Comparison of ENCODE assay signal across 34 cellular contexts in genomic region chr17:82926716-82927115, GRCh38.
DNase-seq lines count a peak whose midpoint lies in the region; ATAC-seq, FAIRE-seq and TF ChIP-seq lines count a peak whose summit lies in the region.
"Had no signal": no experiment of that assay in that cellular context is flagged by ENCODE, and none has a peak within 500 bp of the region (broad histone marks: within the 10 kb centered on the region; RNA-seq: fewer than 3 reads in every experiment).

No MANE protein-coding gene starts in this region.

- no peaks in the 10 kb centered on the region for H3K79me2 ChIP-seq in smooth muscle cell (ENCODE audit: low read depth)

- H2BK12ac ChIP-seq in neuronal stem cell (ENCODE audit: low read length): no peak overlapping the region

- H3K27me3 ChIP-seq in neuronal stem cell (ENCODE audit: control insufficient read depth in 3 of 3, insufficient read depth in 3 of 3, low read depth in 1 of 3, low read length in 3 of 3): no peaks in the 10 kb centered on the region
- no peaks in the 10 kb centered on the region for H3K27me3 ChIP-seq in aorta (ENCODE audit: control insufficient read depth in 1 of 2, insufficient read depth in 2 of 2, low read length in 1 of 2)
- no peaks in the 10 kb centered on the region for H3K27me3 ChIP-seq in smooth muscle cell (ENCODE audit: low read depth)
- H3K27me3 ChIP-seq: SJCRH30 had no signal

- FAIRE-seq in kidney (lab: Jason Lieb, UNC): no peak
- FAIRE-seq: A549, GM12878, H1 had no signal

- H3K4ac ChIP-seq in neuronal stem cell (ENCODE audit: low read length): no peak overlapping the region

- no peak for DNase-seq in stimulated activated naive CD8-positive, alpha-beta T cell treated with anti-CD3 and anti-CD28 coated beads, Interleukin-15, amount 100 ng/mL, for 72 hours
- no peak for DNase-seq in stimulated activated naive CD8-positive, alpha-beta T cell treated with anti-CD3 and anti-CD28 coated beads, Interleukin-15, Interleukin-2, amounts not matched to agents 100 U/mL and 50 U/mL, for 24 hours
- DNase-seq in kidney (peak; percentile 59), neuronal stem cell (ENCODE audit: low spot score) (no peak), aorta (peak; percentile 40 to 49), progenitor cell of endocrine pancreas (ENCODE audit: low spot score, unreplicated experiment) (no peak), smooth muscle cell (lab: John Stamatoyannopoulos, UW; ENCODE audit: unreplicated experiment) (no peak), D341Med (ENCODE audit: low spot score) (no peak)
- DNase-seq: AML-193; Caco-2; CD8-positive, alpha-beta T cell; DMS 273 treated with DMSO at 0.1 percent for 48 hours; DMS79; EL; GDM1; NCI-H1092 treated with DMSO at 0.1 percent for 48 hours; NCI-H1436; NCI-H187; NCI-H2081 treated with DMSO at 0.1 percent for 48 hours; NCI-H2171 treated with DMSO at 0.1 percent for 48 hours; NCI-H446; NCI-H524 treated with DMSO at 0.1 percent for 48 hours; NCI-H82; NK-92 treated with Interleukin-12 subunit alpha and Interleukin-12 subunit beta, amount 100 ng/mL, for 24 hours; PC-3; SJCRH30 had no signal

- H4K20me1 ChIP-seq in smooth muscle cell (ENCODE audit: low read depth): no peaks in the 10 kb centered on the region

- no peaks in the 10 kb centered on the region for H3K9me3 ChIP-seq in kidney (ENCODE audit: control insufficient read depth in 1 of 2, low read length in 2 of 2)
- no peaks in the 10 kb centered on the region for H3K9me3 ChIP-seq in neuronal stem cell (replicated peaks in 1 of 2; ENCODE audit: control insufficient read depth in 2 of 2, insufficient read depth in 1 of 2, low read depth in 1 of 2, low read length in 2 of 2)
- no peaks in the 10 kb centered on the region for H3K9me3 ChIP-seq in aorta (ENCODE audit: control insufficient read depth, low read length)
- no peaks in the 10 kb centered on the region for H3K9me3 ChIP-seq in smooth muscle cell (replicated peaks; ENCODE audit: low read depth)
- H3K9me3 ChIP-seq: A549, Caco-2, SJCRH30 had no signal

- H3K9ac ChIP-seq in kidney (ENCODE audit: low read length in 2 of 2) (no peak overlapping the region), neuronal stem cell (ENCODE audit: low read depth, low read length, poor library complexity) (no peak overlapping the region), smooth muscle cell (ENCODE audit: low read depth) (no peak overlapping the region)
- H3K9ac ChIP-seq: KMS-11 had no signal

- H2AK5ac ChIP-seq in neuronal stem cell (ENCODE audit: low read depth, low read length): no peak overlapping the region

- H3K18ac ChIP-seq in neuronal stem cell (ENCODE audit: low read length): no peak overlapping the region

- no peak overlapping the region for H2BK5ac ChIP-seq in neuronal stem cell (ENCODE audit: low read length)

- no peak overlapping the region for H3K27ac ChIP-seq in kidney (ENCODE audit: low read depth in 2 of 2, low read length in 2 of 2)
- H3K27ac ChIP-seq in neuronal stem cell (replicated peaks; ENCODE audit: low read length): no peak overlapping the region
- no peak overlapping the region for H3K27ac ChIP-seq in aorta (ENCODE audit: low read depth in 1 of 2, low read length in 2 of 2)
- H3K27ac ChIP-seq in smooth muscle cell (ENCODE audit: low read depth): no peak overlapping the region
- H3K27ac ChIP-seq: A549, C4-2B, KMS-11, SJCRH30 had no signal

- no peak overlapping the region for H2BK120ac ChIP-seq in neuronal stem cell (ENCODE audit: low read depth, low read length)

- H3K79me1 ChIP-seq in neuronal stem cell (ENCODE audit: low read depth, low read length): peaks cover 8% of the 10 kb centered on the region

- no peak overlapping the region for H3K4me3 ChIP-seq in kidney (ENCODE audit: low read length in 2 of 2)
- H3K4me3 ChIP-seq in neuronal stem cell (ENCODE audit: low read length in 2 of 2): no peak overlapping the region
- no peak overlapping the region for H3K4me3 ChIP-seq in aorta (ENCODE audit: low read length in 2 of 2)
- H3K4me3 ChIP-seq in smooth muscle cell: no peak overlapping the region
- H3K4me3 ChIP-seq: A549, GM12878, SJCRH30 had no signal

- H3K14ac ChIP-seq in neuronal stem cell (ENCODE audit: low read length): no peak overlapping the region

- H3K4me1 ChIP-seq in kidney (ENCODE audit: control insufficient read depth in 1 of 2, insufficient read depth in 1 of 2, low read depth in 1 of 2, low read length in 2 of 2) (no peaks in the 10 kb centered on the region), neuronal stem cell (ENCODE audit: control insufficient read depth in 2 of 2, insufficient read depth in 1 of 2, low read depth in 1 of 2, low read length in 2 of 2) (no peaks in the 10 kb centered on the region), aorta (ENCODE audit: control insufficient read depth in 1 of 2, insufficient read depth in 2 of 2, low read length in 2 of 2) (no peaks in the 10 kb centered on the region), smooth muscle cell (ENCODE audit: low read depth) (no peaks in the 10 kb centered on the region)

- no peak overlapping the region for H3K4me2 ChIP-seq in neuronal stem cell (ENCODE audit: insufficient read depth, low read length, poor library complexity, severe bottlenecking)
- no peak overlapping the region for H3K4me2 ChIP-seq in smooth muscle cell
- H3K4me2 ChIP-seq: A549, KMS-11 had no signal

- no CpG with 5 or more reads among the region's 18 CpGs for WGBS in neuronal stem cell (ENCODE audit: extremely low coverage in 2 of 2, insufficient read length in 2 of 2, insufficient replicate concordance in 1 of 2), 2 donors
- WGBS in aorta, 2 donors: 90 to 92% methylated on average over 18 of the region's 18 CpGs
- WGBS in smooth muscle cell (ENCODE audit: low lambda C conversion rate): 98% methylated on average over 13 of the region's 18 CpGs

- H3K36me3 Mint-ChIP-seq in progenitor cell of endocrine pancreas (ENCODE audit: insufficient read depth): peaks cover 20% of the 10 kb centered on the region

- H3K23ac ChIP-seq in neuronal stem cell (ENCODE audit: low read depth, low read length, poor library complexity): peak overlapping the region; percentile 20

- intact Hi-C loops in kidney (cut with DNase I): no loop called here
- intact Hi-C loops in aorta (cut with DNase I): no loop called here

- H3K27me3 Mint-ChIP-seq in stimulated activated naive CD8-positive, alpha-beta T cell treated with anti-CD3 and anti-CD28 coated beads, Interleukin-15, amount 100 ng/mL, for 72 hours: no peaks in the 10 kb centered on the region
- H3K27me3 Mint-ChIP-seq in progenitor cell of endocrine pancreas: no peaks in the 10 kb centered on the region
- H3K27me3 Mint-ChIP-seq: IgD-negative memory B cell had no signal

- H2BK15ac ChIP-seq in neuronal stem cell (ENCODE audit: low read length): no peak overlapping the region

- no peak for TF ChIP-seq CTCF in kidney (IDR thresholded peaks at IDR 0.05; ENCODE audit: borderline replicate concordance, extremely low read depth, insufficient read depth)
- TF ChIP-seq CTCF in progenitor cell of endocrine pancreas (IDR thresholded peaks at IDR 0.05; ENCODE audit: unreplicated experiment): no peak
- no peak for TF ChIP-seq CTCF in smooth muscle cell (IDR thresholded peaks at IDR 0.05; ENCODE audit: borderline replicate concordance, insufficient read depth, poor library complexity, severe bottlenecking)

- peaks cover 17 to 20% of the 10 kb centered on the region in 2 donors for H3K36me3 ChIP-seq in kidney (ENCODE audit: control insufficient read depth in 1 of 2, insufficient read depth in 2 of 2, low read length in 2 of 2)
- peaks cover 51 to 95% of the 10 kb centered on the region in 2 donors for H3K36me3 ChIP-seq in neuronal stem cell (replicated peaks in 1 of 2; ENCODE audit: control insufficient read depth in 2 of 2, insufficient read depth in 2 of 2, low read length in 2 of 2)
- H3K36me3 ChIP-seq in aorta (ENCODE audit: control insufficient read depth in 1 of 2, insufficient read depth in 2 of 2, low read length in 1 of 2): peaks cover 0 to 4% of the 10 kb centered on the region in 2 donors
- H3K36me3 ChIP-seq in smooth muscle cell (ENCODE audit: low read depth): no peaks in the 10 kb centered on the region

- H2AFZ ChIP-seq in neuronal stem cell (ENCODE audit: low read length): no peak overlapping the region
- H2AFZ ChIP-seq in smooth muscle cell (ENCODE audit: low read depth): no peak overlapping the region

- no peaks in the 10 kb centered on the region for H3K4me1 Mint-ChIP-seq in stimulated activated naive CD8-positive, alpha-beta T cell treated with anti-CD3 and anti-CD28 coated beads, Interleukin-15, amount 100 ng/mL, for 72 hours
- peaks cover 2% of the 10 kb centered on the region for H3K4me1 Mint-ChIP-seq in progenitor cell of endocrine pancreas (ENCODE audit: low read depth)
- H3K4me1 Mint-ChIP-seq: IgD-negative memory B cell had no signal

- H4K91ac ChIP-seq in neuronal stem cell (ENCODE audit: low read depth, low read length, poor library complexity): no peak overlapping the region

- no peaks in the 10 kb centered on the region for H3K9me3 Mint-ChIP-seq in stimulated activated naive CD8-positive, alpha-beta T cell treated with anti-CD3 and anti-CD28 coated beads, Interleukin-15, amount 100 ng/mL, for 72 hours
- H3K9me3 Mint-ChIP-seq in progenitor cell of endocrine pancreas (ENCODE audit: low read depth): no peaks in the 10 kb centered on the region
- H3K9me3 Mint-ChIP-seq: CD8-positive, alpha-beta T cell; IgD-negative memory B cell had no signal

- H3K27ac Mint-ChIP-seq in stimulated activated naive CD8-positive, alpha-beta T cell treated with anti-CD3 and anti-CD28 coated beads, Interleukin-15, amount 100 ng/mL, for 72 hours: peak overlapping the region in 1 of 2 donors; percentile 37
- H3K27ac Mint-ChIP-seq in progenitor cell of endocrine pancreas: no peak overlapping the region
- H3K27ac Mint-ChIP-seq: CD8-positive, alpha-beta T cell; IgD-negative memory B cell had no signal

- no peak overlapping the region for H4K8ac ChIP-seq in neuronal stem cell (ENCODE audit: low read depth, low read length)

- no peak overlapping the region for H3K4me3 Mint-ChIP-seq in stimulated activated naive CD8-positive, alpha-beta T cell treated with anti-CD3 and anti-CD28 coated beads, Interleukin-15, amount 100 ng/mL, for 72 hours
- H3K4me3 Mint-ChIP-seq in progenitor cell of endocrine pancreas (ENCODE audit: low read depth): no peak overlapping the region
- H3K4me3 Mint-ChIP-seq: CD8-positive, alpha-beta T cell; IgD-negative memory B cell had no signal

- H3F3A ChIP-seq in smooth muscle cell (ENCODE audit: low read depth): no peaks in the 10 kb centered on the region

- peak; percentile 19 for ATAC-seq in stimulated activated naive CD8-positive, alpha-beta T cell treated with anti-CD3 and anti-CD28 coated beads, Interleukin-15, amount 100 ng/mL, for 72 hours
- no peak for ATAC-seq in stimulated activated naive CD8-positive, alpha-beta T cell treated with anti-CD3 and anti-CD28 coated beads, Interleukin-15, Interleukin-2, amounts not matched to agents 100 U/mL and 50 U/mL, for 24 hours
- no peak for ATAC-seq in aorta (ENCODE audit: low FRiP score)
- ATAC-seq: A549; CD8-positive, alpha-beta T cell; GM12878; HCT116; PC-3; SK-N-SH treated with all-trans-retinoic acid at 6 μM for 48 hours had no signal

Comparison
In these comparisons a context has a peak if more than half of its experiments do, and no peak if none do; other contexts are left out.
1. DNase-seq: peak in kidney (single experiment) and aorta (2 of 2); none in stimulated activated naive CD8-positive, alpha-beta T cell treated with anti-CD3 and anti-CD28 coated beads, Interleukin-15, amount 100 ng/mL, for 72 hours (0 of 2), stimulated activated naive CD8-positive, alpha-beta T cell treated with anti-CD3 and anti-CD28 coated beads, Interleukin-15, Interleukin-2, amounts not matched to agents 100 U/mL and 50 U/mL, for 24 hours (single experiment), neuronal stem cell (single experiment), progenitor cell of endocrine pancreas (single experiment), smooth muscle cell (single experiment) and D341Med (single experiment).